Comparison of ENCODE assay signal across 20 cellular contexts in genomic region chr5:39700523-39700922, GRCh38.
DNase-seq lines count a peak whose midpoint lies in the region; ATAC-seq and FAIRE-seq lines count a peak whose summit lies in the region.
"Had no signal": no experiment of that assay in that cellular context is flagged by ENCODE, and none has a peak within 500 bp of the region (broad histone marks: within the 10 kb centered on the region; RNA-seq: fewer than 3 reads in every experiment).

No MANE protein-coding gene starts in this region.

- peak; percentile 4 to 39 for DNase-seq in Kasumi-1 (lab: John Stamatoyannopoulos, UW)
- DNase-seq in NOMO-1 treated with dmso at 0.1 percent for 144 hours (lab: John Stamatoyannopoulos, UW; ENCODE audit: unreplicated experiment) = peak; percentile 26
- no peak for DNase-seq in stimulated activated naive B cell treated with anti-CD40 and anti-IgM and Interleukin-4, amounts not matched to agents 10 μg/mL and 1 μg/mL and 100 μg/mL, for 72 hours
- DNase-seq in stimulated activated CD4-positive, alpha-beta T cell treated with anti-CD3 and anti-CD28 coated beads, Interleukin-4, amount 100 ng/mL, for 4 hours = no peak
- no peak for DNase-seq in T-cell
- DNase-seq in NCI-H1694 (lab: John Stamatoyannopoulos, UW) = no peak
- DNase-seq: DMS79; KBM-7; NCI-H1048; NCI-H1436; NCI-H2029 treated with DMSO at 0.1 percent for 48 hours; NCI-H2171 treated with DMSO at 0.1 percent for 48 hours; NCI-H446 treated with DMSO at 0.1 percent for 48 hours; NK-92 treated with Interleukin-12 subunit alpha and Interleukin-12 subunit beta, amount 100 ng/mL, for 24 hours; Right ventricle myocardium superior had no signal

- H3K9me3 Mint-ChIP-seq in stimulated activated naive B cell treated with anti-CD40 and anti-IgM and Interleukin-4, amounts not matched to agents 10 μg/mL and 1 μg/mL and 100 μg/mL, for 72 hours = no peaks in the 10 kb centered on the region
- H3K9me3 Mint-ChIP-seq in T-cell = no peaks in the 10 kb centered on the region

- POLR2A ChIA-PET in T-cell (lab: Charles Lee) = no interaction called here

- peak; percentile 68 to 72 for ATAC-seq in stimulated activated naive B cell treated with anti-CD40 and anti-IgM and Interleukin-4, amounts not matched to agents 10 μg/mL and 1 μg/mL and 100 μg/mL, for 72 hours (replicated peaks)
- ATAC-seq in T-cell (replicated peaks in 1 of 4) (no peak), HG02798 (IDR thresholded peaks at IDR 0.05; ENCODE audit: poor library complexity, unreplicated experiment) (no peak)
- ATAC-seq: HepG2, SK-N-SH treated with all-trans-retinoic acid at 6 μM for 48 hours had no signal

- no peaks in the 10 kb centered on the region for H3K36me3 Mint-ChIP-seq in stimulated activated naive B cell treated with anti-CD40 and anti-IgM and Interleukin-4, amounts not matched to agents 10 μg/mL and 1 μg/mL and 100 μg/mL, for 72 hours
- no peaks in the 10 kb centered on the region for H3K36me3 Mint-ChIP-seq in T-cell

- no peaks in the 10 kb centered on the region for H3K27me3 Mint-ChIP-seq in stimulated activated naive B cell treated with anti-CD40 and anti-IgM and Interleukin-4, amounts not matched to agents 10 μg/mL and 1 μg/mL and 100 μg/mL, for 72 hours
- H3K27me3 Mint-ChIP-seq in T-cell = peaks cover 5 to 9% of the 10 kb centered on the region in 2 donors

- H3K4me3 Mint-ChIP-seq in stimulated activated naive B cell treated with anti-CD40 and anti-IgM and Interleukin-4, amounts not matched to agents 10 μg/mL and 1 μg/mL and 100 μg/mL, for 72 hours = no peak overlapping the region
- no peak overlapping the region for H3K4me3 Mint-ChIP-seq in T-cell

- H3K27ac Mint-ChIP-seq in stimulated activated naive B cell treated with anti-CD40 and anti-IgM and Interleukin-4, amounts not matched to agents 10 μg/mL and 1 μg/mL and 100 μg/mL, for 72 hours = no peak overlapping the region
- H3K27ac Mint-ChIP-seq in T-cell = no peak overlapping the region

- FAIRE-seq in TTC549 (lab: Jason Lieb, UNC) = peak; percentile 86
- FAIRE-seq: HepG2, RCC 7860 had no signal

- CTCF ChIA-PET in T-cell (lab: Charles Lee) = interaction anchor here in 1 of 2 donors (0.7 to 0.8 kb wide), 2 partner anchors 61 to 1042 kb away, joined by 3 read pairs; no protein-coding TSS in a partner anchor

- H3K4me1 Mint-ChIP-seq in stimulated activated naive B cell treated with anti-CD40 and anti-IgM and Interleukin-4, amounts not matched to agents 10 μg/mL and 1 μg/mL and 100 μg/mL, for 72 hours = no peaks in the 10 kb centered on the region
- H3K4me1 Mint-ChIP-seq in T-cell = no peaks in the 10 kb centered on the region

Comparison
In these comparisons a context has a peak if more than half of its experiments do, and no peak if none do; other contexts are left out.
1. DNase-seq: peak in Kasumi-1 (2 of 2) and NOMO-1 treated with dmso at 0.1 percent for 144 hours (single experiment); none in stimulated activated naive B cell treated with anti-CD40 and anti-IgM and Interleukin-4, amounts not matched to agents 10 μg/mL and 1 μg/mL and 100 μg/mL, for 72 hours (single experiment), stimulated activated CD4-positive, alpha-beta T cell treated with anti-CD3 and anti-CD28 coated beads, Interleukin-4, amount 100 ng/mL, for 4 hours (0 of 2), T-cell (0 of 34) and NCI-H1694 (single experiment).
2. ATAC-seq: peak in stimulated activated naive B cell treated with anti-CD40 and anti-IgM and Interleukin-4, amounts not matched to agents 10 μg/mL and 1 μg/mL and 100 μg/mL, for 72 hours (2 of 2); none in T-cell (0 of 4) and HG02798 (single experiment).